22 cellular contexts compared by ENCODE assay signal in the genomic region with DNA sequence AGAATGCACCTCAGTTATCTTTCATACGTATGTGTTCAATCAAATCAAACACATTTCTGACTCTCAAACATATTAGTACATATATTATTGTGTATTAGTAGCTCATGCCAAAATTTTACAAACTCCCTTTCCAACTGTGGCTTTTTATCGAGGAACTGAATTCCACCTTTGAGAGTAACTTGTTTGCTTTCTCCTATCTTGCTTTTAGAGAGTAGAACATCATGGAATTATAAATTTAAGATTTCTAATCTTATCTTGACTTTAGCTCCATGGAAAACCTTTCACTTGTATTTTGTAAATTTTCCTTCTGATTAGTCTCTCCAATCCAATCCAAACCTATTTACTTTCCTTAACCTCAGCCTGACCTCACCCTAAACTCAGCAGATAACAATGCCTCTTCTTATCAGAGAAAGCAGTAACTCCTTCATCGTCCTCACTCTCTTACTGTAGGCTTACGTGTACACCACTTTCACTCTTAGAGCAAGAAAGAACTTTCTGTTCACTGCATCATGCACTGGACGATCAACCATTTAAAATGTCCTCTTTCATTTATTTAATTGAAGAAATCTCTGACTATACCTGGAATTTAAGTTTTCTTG.
DNase-seq lines count a peak whose midpoint lies in the region; ATAC-seq, FAIRE-seq and TF ChIP-seq lines count a peak whose summit lies in the region.
"Had no signal": no experiment of that assay in that cellular context is flagged by ENCODE, and none has a peak within 500 bp of the region (broad histone marks: within the 10 kb centered on the region; RNA-seq: fewer than 3 reads in every experiment).

No MANE protein-coding gene starts in this region.

- H3K4me3 ChIP-seq in SK-N-SH (ENCODE audit: low read depth in 2 of 2, low read length in 1 of 2) (no peak overlapping the region), OCI-LY3 (ENCODE audit: low read length) (no peak overlapping the region), K562 (no peak overlapping the region), small intestine (ENCODE audit: low read depth in 1 of 2, low read length in 2 of 2) (no peak overlapping the region)
- H3K4me3 ChIP-seq: ovary, thoracic aorta had no signal

- H3K27ac ChIP-seq in SK-N-SH (ENCODE audit: low read depth in 2 of 2, low read length in 1 of 2) = peak overlapping the region in 1 of 2 experiments; percentile 100; a peak in 2 of 4 replicates
- no peak overlapping the region for H3K27ac ChIP-seq in OCI-LY3 (ENCODE audit: low read length)
- no peak overlapping the region for H3K27ac ChIP-seq in K562 (ENCODE audit: extremely low read depth, low read depth, low read length)
- no peak overlapping the region for H3K27ac ChIP-seq in small intestine (ENCODE audit: low read depth in 1 of 2, low read length in 1 of 2)
- no peak overlapping the region for H3K27ac ChIP-seq in RWPE1
- H3K27ac ChIP-seq: 22Rv1, ovary, thoracic aorta had no signal

- peak overlapping the region; percentile 61; the same call in 1 of the 2 replicates for H3K4me2 ChIP-seq in SK-N-SH
- no peak overlapping the region for H3K4me2 ChIP-seq in OCI-LY3 (ENCODE audit: low read length)
- H3K4me2 ChIP-seq in K562 (ENCODE audit: insufficient read depth, low read length) = no peak overlapping the region

- intact Hi-C loops in K562 (cut with micrococcal nuclease) = no loop called here

- no TSS peak for BruUV-seq in K562 (replicated peaks; lab: Mats Ljungman, UMichigan)

- TF ChIP-seq POLR2A in K562 (conservative IDR thresholded peaks at IDR 0.05) = no peak

- no peak for TF ChIP-seq RAD21 in SK-N-SH (IDR thresholded peaks at IDR 0.05; ENCODE audit: low read length)
- no peak for TF ChIP-seq RAD21 in K562 (CRISPR knock-in tag; conservative IDR thresholded peaks at IDR 0.05 in 1 of 2, IDR thresholded peaks at IDR 0.05 in 1 of 2)

- CTCF ChIA-PET in SK-N-SH (lab: Yijun Ruan, JAX) (interaction anchor here (1.4 kb wide), 1 partner anchor 15 kb away, joined by 3 read pairs; no protein-coding TSS in a partner anchor), K562 (lab: Yijun Ruan, JAX; ENCODE audit: low intra/inter-chr PET ratio) (no interaction called here), RWPE1 (lab: Yijun Ruan, JAX) (no interaction called here)

- H3K27me3 ChIP-seq in SK-N-SH (ENCODE audit: insufficient read depth) = no peaks in the 10 kb centered on the region
- no peaks in the 10 kb centered on the region for H3K27me3 ChIP-seq in OCI-LY3 (ENCODE audit: low read depth, low read length)
- H3K27me3 ChIP-seq in K562 (ENCODE audit: control insufficient read depth in 2 of 2, insufficient read depth in 2 of 2, low read length in 2 of 2) = no peaks in the 10 kb centered on the region
- no peaks in the 10 kb centered on the region for H3K27me3 ChIP-seq in small intestine (ENCODE audit: control insufficient read depth in 2 of 2, insufficient read depth in 2 of 2, low read length in 2 of 2)
- H3K27me3 ChIP-seq: ovary had no signal

- no peaks in the 10 kb centered on the region for H3K36me3 ChIP-seq in SK-N-SH (replicated peaks in 1 of 2; ENCODE audit: control insufficient read depth in 1 of 2, insufficient read depth in 2 of 2, low read length in 1 of 2)
- H3K36me3 ChIP-seq in OCI-LY3 (replicated peaks; ENCODE audit: low read depth, low read length) = no peaks in the 10 kb centered on the region
- H3K36me3 ChIP-seq in K562 (ENCODE audit: control insufficient read depth, insufficient read depth, low read length) = no peaks in the 10 kb centered on the region
- H3K36me3 ChIP-seq in small intestine (ENCODE audit: control insufficient read depth in 2 of 2, insufficient read depth in 2 of 2, low read length in 2 of 2) = no peaks in the 10 kb centered on the region
- H3K36me3 ChIP-seq: ovary, thoracic aorta had no signal

- TF ChIP-seq CTCF in SK-N-SH (IDR thresholded peaks at IDR 0.05) (no peak), OCI-LY3 (IDR thresholded peaks at IDR 0.05; ENCODE audit: low read depth, low read length) (no peak), K562 (IDR thresholded peaks at IDR 0.05 in 2 of 3, conservative IDR thresholded peaks at IDR 0.05 in 1 of 3; ENCODE audit: insufficient read depth in 2 of 3, low read depth in 1 of 3, low read length in 3 of 3) (no peak), RWPE1 (conservative IDR thresholded peaks at IDR 0.05; ENCODE audit: low read depth) (no peak)

- POLR2A ChIA-PET in SK-N-SH (lab: Yijun Ruan, JAX) (no interaction called here), K562 (lab: Yijun Ruan, JAX) (no interaction called here), RWPE1 (lab: Yijun Ruan, JAX; ENCODE audit: low non-redundant PET) (no interaction called here)

- WGBS in SK-N-SH (ENCODE audit: low lambda C conversion rate) = 86% methylated on average over 5 of the region's 5 CpGs
- WGBS in K562 (ENCODE audit: insufficient coverage, low coverage, missing lambda C conversion rate) = 0% methylated on average over 5 of the region's 5 CpGs
- 28 to 57% (median 42%) methylated on average over 5 of the region's 5 CpGs for WGBS in small intestine, 3 donors

- no peak for FAIRE-seq in K562 (lab: Jason Lieb, UNC)
- no peak for FAIRE-seq in small intestine (lab: Jason Lieb, UNC)
- FAIRE-seq: HepG2, islet of Langerhans had no signal

- peaks cover 0 to 47% of the 10 kb centered on the region in 2 experiments; a peak in 3 of 4 replicates for H3K4me1 ChIP-seq in SK-N-SH (ENCODE audit: control insufficient read depth in 1 of 2, insufficient read depth in 2 of 2, low read depth in 1 of 2, low read length in 1 of 2)
- H3K4me1 ChIP-seq in OCI-LY3 (ENCODE audit: low read length) = no peaks in the 10 kb centered on the region
- no peaks in the 10 kb centered on the region; a peak in 3 of 5 replicates for H3K4me1 ChIP-seq in K562 (replicated peaks in 1 of 2; ENCODE audit: control insufficient read depth in 2 of 2, insufficient read depth in 2 of 2, low read length in 2 of 2)
- H3K4me1 ChIP-seq in small intestine (ENCODE audit: control insufficient read depth in 2 of 2, insufficient read depth in 1 of 2, low read depth in 1 of 2, low read length in 1 of 2) = no peaks in the 10 kb centered on the region

- TF ChIP-seq EP300 in SK-N-SH (IDR thresholded peaks at IDR 0.05; ENCODE audit: borderline replicate concordance in 1 of 2, low read depth in 1 of 2, low read length in 1 of 2) (no peak), K562 (IDR thresholded peaks at IDR 0.05; ENCODE audit: low read length) (peak; percentile 54)

- in situ Hi-C loops in K562 (cut with MboI) = no loop called here

- no peaks in the 10 kb centered on the region for H3K79me2 ChIP-seq in SK-N-SH (ENCODE audit: insufficient read depth)
- no peaks in the 10 kb centered on the region for H3K79me2 ChIP-seq in OCI-LY3 (ENCODE audit: low read length)
- H3K79me2 ChIP-seq in K562 (ENCODE audit: control insufficient read depth, insufficient read depth, low read length) = no peaks in the 10 kb centered on the region

- H3K9me2 ChIP-seq in SK-N-SH = no peaks in the 10 kb centered on the region

- no peaks in the 10 kb centered on the region for H3K9me1 ChIP-seq in K562 (ENCODE audit: control insufficient read depth, insufficient read depth, low read length)

- DNase-seq in SK-N-SH (no peak), K562 (ENCODE audit: extremely low read depth in 1 of 4, low spot score in 3 of 4) (peak in 2 of 4 experiments; percentile 5 to 46), small intestine (peak; percentile 23), RWPE1 (ENCODE audit: low spot score) (no peak), A172 (ENCODE audit: low spot score) (no peak)
- DNase-seq in activated CD4-positive, CD25-positive, alpha-beta regulatory T cell treated with anti-CD3 and anti-CD28 coated beads, Interleukin-2, amount 50 U/mL, for 72 hours = no peak
- DNase-seq: activated CD4-positive, alpha-beta T cell treated with anti-CD3 and anti-CD28 coated beads, Interleukin-2, amount 10 ng/mL, durations not matched to agents 24 days and 14 days; activated gamma-delta T cell; activated T-cell treated with anti-CD3 and anti-CD28 coated beads, Interleukin-2, amount 50 U/mL, for 24 hours; CD4-positive, CD25-positive, alpha-beta regulatory T cell; glutamatergic neuron; natural killer cell; NCI-H1092; NCI-H187 treated with DMSO at 0.1 percent for 48 hours; NCI-H69; ovary had no signal

- peak overlapping the region; percentile 72 for H3K9ac ChIP-seq in SK-N-SH
- H3K9ac ChIP-seq in OCI-LY3 (ENCODE audit: low read length) = no peak overlapping the region
- no peak overlapping the region for H3K9ac ChIP-seq in K562 (ENCODE audit: insufficient read depth in 1 of 2, low read depth in 2 of 2, low read length in 2 of 2)

- no peaks in the 10 kb centered on the region for H3K9me3 ChIP-seq in SK-N-SH
- no peaks in the 10 kb centered on the region for H3K9me3 ChIP-seq in OCI-LY3 (ENCODE audit: insufficient read depth, low read length)
- H3K9me3 ChIP-seq in K562 (replicated peaks; ENCODE audit: control insufficient read depth, insufficient read depth, low read depth, low read length) = no peaks in the 10 kb centered on the region
- H3K9me3 ChIP-seq in small intestine (ENCODE audit: control insufficient read depth, low read depth) = no peaks in the 10 kb centered on the region
- H3K9me3 ChIP-seq: ovary, thoracic aorta had no signal

- H3F3A ChIP-seq in SK-N-SH (replicated peaks; ENCODE audit: insufficient read depth) = peaks cover 44% of the 10 kb centered on the region

- H2AFZ ChIP-seq in SK-N-SH (ENCODE audit: low read depth) (peak overlapping the region; percentile 74; the same call in 1 of the 2 replicates), OCI-LY3 (ENCODE audit: low read depth, low read length) (peak overlapping the region; percentile 11; the same call in 1 of the 2 replicates), K562 (ENCODE audit: low read depth, low read length) (0 out of 2 replicates have a peak overlapping the region, but pooled peaks have one; percentile 14)

- H4K20me1 ChIP-seq in SK-N-SH (ENCODE audit: insufficient read depth) (no peaks in the 10 kb centered on the region), OCI-LY3 (ENCODE audit: insufficient read depth, low read length) (no peaks in the 10 kb centered on the region), K562 (replicated peaks; ENCODE audit: control insufficient read depth, insufficient read depth, low read length) (no peaks in the 10 kb centered on the region)

- ATAC-seq in SK-N-SH treated with all-trans-retinoic acid at 6 μM for 48 hours (no peak), K562 (peak; percentile 68)
- ATAC-seq: HepG2, natural killer cell had no signal

TF ChIP-seq in SK-N-SH, 30 proteins besides CTCF, POLR2A, EP300 and RAD21 (continues in another document):
- no peak for TF ChIP-seq TCF12 (IDR thresholded peaks at IDR 0.05)

TF ChIP-seq in SK-N-SH treated with all-trans-retinoic acid at 6 μM for 48 hours, 23 proteins besides CTCF, POLR2A, EP300 and RAD21 (continues in another document):
- TF ChIP-seq ZNF565 (CRISPR knock-in tag; conservative IDR thresholded peaks at IDR 0.05; ENCODE audit: low read depth) (no peak), TOX (CRISPR knock-in tag; IDR thresholded peaks at IDR 0.05; ENCODE audit: borderline replicate concordance) (no peak), GLIS3 (CRISPR knock-in tag; IDR thresholded peaks at IDR 0.05) (no peak), ESRRG (CRISPR knock-in tag; IDR thresholded peaks at IDR 0.05) (no peak)

TF ChIP-seq in K562, 482 proteins besides CTCF, POLR2A, EP300 and RAD21 (continues in another document):
- peak; percentile 75 for TF ChIP-seq ARID1B (IDR thresholded peaks at IDR 0.05)

Comparison
In these comparisons a context has a peak if more than half of its experiments do, and no peak if none do; other contexts are left out.
1. H2AFZ ChIP-seq: peak in every context shown above with its lines; median percentile 74 in SK-N-SH; 14 in K562; 11 in OCI-LY3.